In genomic region chr4:173519130-173520101, GRCh38 we compare ENCODE assay signal across 12 cellular contexts. TPM values are rescaled to one million over a fixed set of nuclear protein-coding genes. Genes with fewer than 3 reads are reported as not detected.
A peak's percentile ranks its signal among the peaks of the same experiment; 100 is the strongest.
DNase-seq lines count a peak whose midpoint lies in the region; ATAC-seq, FAIRE-seq and TF ChIP-seq lines count a peak whose summit lies in the region.
"Had no signal": no experiment of that assay in that cellular context is flagged by ENCODE, and none has a peak within 500 bp of the region (broad histone marks: within the 10 kb centered on the region; RNA-seq: fewer than 3 reads in every experiment).

No MANE protein-coding gene starts in this region.

- H3K4me1 ChIP-seq in astrocyte (ENCODE audit: insufficient read depth, low read length) = peaks cover 11% of the 10 kb centered on the region
- peaks cover 3% of the 10 kb centered on the region for H3K4me1 ChIP-seq in keratinocyte (ENCODE audit: control insufficient read depth, extremely low read depth, insufficient read depth, low read length)

- no peaks in the 10 kb centered on the region for H3K79me2 ChIP-seq in astrocyte (ENCODE audit: insufficient read depth, low read length)
- no peaks in the 10 kb centered on the region for H3K79me2 ChIP-seq in keratinocyte (ENCODE audit: control insufficient read depth, insufficient read depth, low read length)

- no peak overlapping the region for H2AFZ ChIP-seq in astrocyte (ENCODE audit: low read depth, low read length)
- no peak overlapping the region for H2AFZ ChIP-seq in keratinocyte (ENCODE audit: control insufficient read depth, low read length)

- H3K36me3 ChIP-seq in astrocyte (ENCODE audit: insufficient read depth, low read length) (no peaks in the 10 kb centered on the region), keratinocyte (ENCODE audit: control insufficient read depth in 2 of 2, extremely low read depth in 1 of 2, insufficient read depth in 2 of 2, low read length in 2 of 2) (no peaks in the 10 kb centered on the region)
- H3K36me3 ChIP-seq: esophagus squamous epithelium had no signal

- H3K9me3 Mint-ChIP-seq in IgD-negative memory B cell = peaks cover 1 to 19% (median 4%) of the 10 kb centered on the region in 3 donors
- peaks cover 49% of the 10 kb centered on the region for H3K9me3 Mint-ChIP-seq in astrocyte (ENCODE audit: unreplicated experiment)
- H3K9me3 Mint-ChIP-seq in stimulated activated naive B cell treated with anti-CD40 and anti-IgM and Interleukin-4, amounts not matched to agents 10 μg/mL and 1 μg/mL and 100 μg/mL, for 72 hours = peaks cover 14 to 16% of the 10 kb centered on the region in 2 donors

- peak overlapping the region; percentile 27 to 89 (median 36) for H3K27ac Mint-ChIP-seq in IgD-negative memory B cell
- H3K27ac Mint-ChIP-seq in astrocyte (ENCODE audit: unreplicated experiment) = no peak overlapping the region
- H3K27ac Mint-ChIP-seq in stimulated activated naive B cell treated with anti-CD40 and anti-IgM and Interleukin-4, amounts not matched to agents 10 μg/mL and 1 μg/mL and 100 μg/mL, for 72 hours = peak overlapping the region; percentile 86

- H3K27ac ChIP-seq in astrocyte (ENCODE audit: low read depth, low read length) (no peak overlapping the region), keratinocyte (ENCODE audit: control insufficient read depth, insufficient read depth, low read length) (no peak overlapping the region)
- H3K27ac ChIP-seq: esophagus squamous epithelium had no signal

- dilution Hi-C loops in keratinocyte (cut with MboI; ENCODE audit: extremely low pct_ligation_motif_present, low sequenced_read_pairs) = no loop called here

- FAIRE-seq in astrocyte (lab: Jason Lieb, UNC) (peak; percentile 5), keratinocyte (lab: Jason Lieb, UNC) (no peak), RCC 7860 (lab: Jason Lieb, UNC) (no peak)

- H3K4me3 Mint-ChIP-seq in IgD-negative memory B cell (peak overlapping the region in 3 of 4 donors; percentile 22 to 67 (median 60)), astrocyte (ENCODE audit: unreplicated experiment) (no peak overlapping the region)
- H3K4me3 Mint-ChIP-seq in stimulated activated naive B cell treated with anti-CD40 and anti-IgM and Interleukin-4, amounts not matched to agents 10 μg/mL and 1 μg/mL and 100 μg/mL, for 72 hours = peak overlapping the region; percentile 54 to 69

- H3K4me3 ChIP-seq in astrocyte (ENCODE audit: insufficient read depth, low read depth, low read length) (no peak overlapping the region), keratinocyte (ENCODE audit: control insufficient read depth in 2 of 3, extremely low read depth in 1 of 3, insufficient read depth in 2 of 3, low read depth in 1 of 3, low read length in 3 of 3) (no peak overlapping the region)

- no peak for ATAC-seq in stimulated activated naive B cell treated with anti-CD40 and anti-IgM and Interleukin-4, amounts not matched to agents 10 μg/mL and 1 μg/mL and 100 μg/mL, for 72 hours (replicated peaks)
- ATAC-seq in HG02763 (IDR thresholded peaks at IDR 0.05; ENCODE audit: unreplicated experiment) = no peak

- H3K9me3 ChIP-seq in astrocyte (ENCODE audit: insufficient read depth, low read depth, low read length) (peaks cover 4% of the 10 kb centered on the region), keratinocyte (ENCODE audit: control insufficient read depth, low read depth, low read length) (peaks cover 9% of the 10 kb centered on the region)
- H3K9me3 ChIP-seq: esophagus squamous epithelium had no signal

- DNase-seq in astrocyte (ENCODE audit: low read depth) = no peak
- DNase-seq in keratinocyte (ENCODE audit: low read depth, low spot score) = no peak
- DNase-seq in stimulated activated naive B cell treated with anti-CD40 and anti-IgM and Interleukin-4, amounts not matched to agents 10 μg/mL and 1 μg/mL and 100 μg/mL, for 72 hours = no peak
- DNase-seq in T1000 (lab: John Stamatoyannopoulos, UW) = no peak
- no peak for DNase-seq in RCC 7860 (ENCODE audit: low spot score)
- DNase-seq: esophagus squamous epithelium; KG1; NCI-H1930; stimulated activated naive CD4-positive, alpha-beta T cell treated with Interleukin-2 at 50 U/mL for 16 hours had no signal

- no peak overlapping the region for H3K9ac ChIP-seq in astrocyte (ENCODE audit: low read length)
- no peak overlapping the region for H3K9ac ChIP-seq in keratinocyte (ENCODE audit: control insufficient read depth, extremely low read depth, insufficient read depth, low read length)

- TF ChIP-seq CTCF in astrocyte (IDR thresholded peaks at IDR 0.05; ENCODE audit: insufficient read depth, low read depth, low read length) = no peak
- no peak for TF ChIP-seq CTCF in keratinocyte (optimal IDR thresholded peaks at IDR 0.05 in 1 of 3, IDR thresholded peaks at IDR 0.05 in 1 of 3, conservative IDR thresholded peaks at IDR 0.05 in 1 of 3; ENCODE audit: extremely low read depth in 1 of 3, insufficient read depth in 2 of 3, low read length in 3 of 3)

- peaks cover 3% of the 10 kb centered on the region for H4K20me1 ChIP-seq in astrocyte (ENCODE audit: insufficient read depth, low read length)
- no peaks in the 10 kb centered on the region for H4K20me1 ChIP-seq in keratinocyte (ENCODE audit: control insufficient read depth, extremely low read depth, insufficient read depth, low read length)

- H3K27me3 Mint-ChIP-seq in IgD-negative memory B cell = peaks cover 87% of the 10 kb centered on the region
- peaks cover 93% of the 10 kb centered on the region for H3K27me3 Mint-ChIP-seq in astrocyte (ENCODE audit: low read depth, unreplicated experiment)
- peaks cover 83 to 95% of the 10 kb centered on the region in 2 donors for H3K27me3 Mint-ChIP-seq in stimulated activated naive B cell treated with anti-CD40 and anti-IgM and Interleukin-4, amounts not matched to agents 10 μg/mL and 1 μg/mL and 100 μg/mL, for 72 hours

- H3K27me3 ChIP-seq in astrocyte (ENCODE audit: insufficient read depth, low read length) (peaks cover 98% of the 10 kb centered on the region), keratinocyte (ENCODE audit: control insufficient read depth, extremely low read depth, insufficient read depth, low read length) (peaks cover 98% of the 10 kb centered on the region)

- H3K4me1 Mint-ChIP-seq in IgD-negative memory B cell = peaks cover 0 to 5% (median 5%) of the 10 kb centered on the region in 3 donors
- H3K4me1 Mint-ChIP-seq in astrocyte (ENCODE audit: low read depth, unreplicated experiment) = no peaks in the 10 kb centered on the region
- H3K4me1 Mint-ChIP-seq in stimulated activated naive B cell treated with anti-CD40 and anti-IgM and Interleukin-4, amounts not matched to agents 10 μg/mL and 1 μg/mL and 100 μg/mL, for 72 hours = peaks cover 16 to 25% of the 10 kb centered on the region in 2 donors

- H3K4me2 ChIP-seq in astrocyte (ENCODE audit: low read length) (peak overlapping the region; percentile 22), keratinocyte (ENCODE audit: control insufficient read depth, extremely low read depth, insufficient read depth, low read depth, low read length) (peak overlapping the region; percentile 10)

- no peaks in the 10 kb centered on the region for H3K9me1 ChIP-seq in keratinocyte (ENCODE audit: control insufficient read depth, extremely low read depth, insufficient read depth, low read length)

- H3K36me3 Mint-ChIP-seq in IgD-negative memory B cell = peaks cover 6% of the 10 kb centered on the region
- peaks cover 2% of the 10 kb centered on the region for H3K36me3 Mint-ChIP-seq in astrocyte (ENCODE audit: low read depth, unreplicated experiment)
- peaks cover 7 to 24% of the 10 kb centered on the region in 2 donors for H3K36me3 Mint-ChIP-seq in stimulated activated naive B cell treated with anti-CD40 and anti-IgM and Interleukin-4, amounts not matched to agents 10 μg/mL and 1 μg/mL and 100 μg/mL, for 72 hours

RNA-seq across cellular contexts. Expression of gene HAND2, which starts 10.6 kb away (rescaled TPM):
- polyA plus RNA-seq in IgD-negative memory B cell (not detected), keratinocyte (not detected in 3 replicates)
- total RNA-seq in astrocyte = not detected in 2 replicates
- polyA plus RNA-seq in keratinocyte (2011; ENCODE audit: low read depth) = not detected
- not detected in 2 replicates for polyA plus RNA-seq in keratinocyte (2011; cell fraction: cytosol; rRNA removed)
- polyA plus RNA-seq in keratinocyte (2011; cell fraction: nucleus; rRNA removed) = not detected in 2 replicates
- polyA plus RNA-seq in keratinocyte (2012; ENCODE audit: low replicate concordance) = not detected in 2 replicates
- polyA minus RNA-seq in keratinocyte = not detected in 3 replicates
- polyA minus RNA-seq in keratinocyte (2011; cell fraction: cytosol; rRNA and poly(A)+ RNA removed) = not detected
- polyA minus RNA-seq in keratinocyte (2011; cell fraction: nucleus; rRNA and poly(A)+ RNA removed) = not detected in 2 replicates
- total RNA-seq: T-helper 2 cell treated with Interferon-gamma antibody and Interleukin-4, amounts not matched to agents 100 ng/mL and 5 ng/mL, for 36 hours had no signal
